Comparison of ENCODE assay signal across 1 cellular context in the genomic region with DNA sequence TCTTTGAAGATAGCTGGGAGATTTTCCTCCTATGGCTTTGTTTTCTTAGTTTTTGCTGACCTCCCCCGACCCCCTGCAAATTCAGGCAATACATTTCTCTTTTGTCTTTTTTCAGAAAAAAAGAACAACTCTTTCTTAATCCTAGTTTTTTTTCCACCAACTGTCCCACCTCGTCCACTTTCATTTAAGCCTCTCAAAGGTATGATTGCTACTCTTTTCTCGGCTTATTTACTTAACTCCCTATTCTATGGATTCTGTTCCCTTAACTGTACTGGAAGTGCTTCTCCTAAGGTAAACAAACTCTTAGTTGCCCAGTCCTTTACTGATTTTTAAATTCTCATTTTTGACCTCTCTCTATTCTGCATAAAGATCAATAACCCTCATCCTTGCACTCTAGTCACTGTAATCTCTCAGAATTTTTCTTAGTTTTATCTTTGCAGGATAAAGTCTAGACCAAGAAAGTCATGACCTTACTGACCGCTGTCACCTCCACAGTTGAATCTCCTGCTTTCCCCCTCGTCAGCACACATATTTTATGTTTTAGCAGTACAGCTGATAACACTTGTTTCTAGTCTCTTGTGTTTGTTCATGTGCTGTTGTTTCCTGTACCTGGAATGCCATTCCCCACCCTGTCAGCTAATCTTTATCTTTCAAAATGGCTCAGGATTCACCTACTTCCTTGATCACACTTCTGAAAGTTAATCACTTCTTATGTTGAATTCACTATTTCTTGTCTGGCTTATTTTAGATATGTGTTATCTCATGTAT.
A peak's percentile ranks its signal among the peaks of the same experiment; 100 is the strongest.
TF ChIP-seq lines count a peak whose summit lies in the region.

No MANE protein-coding gene starts in this region.

TF ChIP-seq in HepG2, 621 proteins besides CTCF, POLR2A, EP300 and RAD21 (continued from another document and continues in another):
- TF ChIP-seq, protein P1, sequence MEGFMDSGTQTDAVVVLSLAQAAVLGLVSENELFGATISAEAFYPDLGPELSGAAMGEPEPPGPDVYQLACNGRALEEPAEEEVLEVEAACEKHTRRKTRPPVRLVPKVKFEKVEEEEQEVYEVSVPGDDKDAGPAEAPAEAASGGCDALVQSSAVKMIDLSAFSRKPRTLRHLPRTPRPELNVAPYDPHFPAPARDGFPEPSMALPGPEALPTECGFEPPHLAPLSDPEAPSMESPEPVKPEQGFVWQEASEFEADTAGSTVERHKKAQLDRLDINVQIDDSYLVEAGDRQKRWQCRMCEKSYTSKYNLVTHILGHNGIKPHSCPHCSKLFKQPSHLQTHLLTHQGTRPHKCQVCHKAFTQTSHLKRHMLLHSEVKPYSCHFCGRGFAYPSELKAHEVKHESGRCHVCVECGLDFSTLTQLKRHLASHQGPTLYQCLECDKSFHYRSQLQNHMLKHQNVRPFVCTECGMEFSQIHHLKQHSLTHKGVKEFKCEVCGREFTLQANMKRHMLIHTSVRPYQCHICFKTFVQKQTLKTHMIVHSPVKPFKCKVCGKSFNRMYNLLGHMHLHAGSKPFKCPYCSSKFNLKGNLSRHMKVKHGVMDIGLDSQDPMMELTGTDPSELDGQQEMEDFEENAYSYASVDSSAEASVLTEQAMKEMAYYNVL (CRISPR knock-in tag; IDR thresholded peaks at IDR 0.05; ENCODE audit: borderline replicate concordance): 0 out of 2 replicates have a peak, but pooled peaks have one; percentile 30
- TF ChIP-seq GFI1 (CRISPR knock-in tag; IDR thresholded peaks at IDR 0.05; ENCODE audit: borderline replicate concordance) (peak; percentile 52; the same call in 1 of the 2 replicates), ZBTB20 (CRISPR knock-in tag; IDR thresholded peaks at IDR 0.05; ENCODE audit: borderline replicate concordance, low read depth) (peak; percentile 20; the same call in 1 of the 2 replicates), NR2F1 (CRISPR knock-in tag; IDR thresholded peaks at IDR 0.05) (peak; percentile 13 to 72; a peak in 3 of 4 replicates), LCORL (IDR thresholded peaks at IDR 0.05) (no peak), LCORL (CRISPR knock-in tag; IDR thresholded peaks at IDR 0.05) (no peak), CREM (IDR thresholded peaks at IDR 0.05) (0 out of 2 replicates have a peak, but pooled peaks have one; percentile 23), CREM (CRISPR knock-in tag; IDR thresholded peaks at IDR 0.05) (no peak), SOX13 (IDR thresholded peaks at IDR 0.05) (no peak), SOX13 (CRISPR knock-in tag; conservative IDR thresholded peaks at IDR 0.05 in 1 of 2, IDR thresholded peaks at IDR 0.05 in 1 of 2) (peak in 1 of 2 experiments; percentile 32; a peak in 2 of 4 replicates), ETV5 (CRISPR knock-in tag; IDR thresholded peaks at IDR 0.05; ENCODE audit: borderline replicate concordance) (peak; percentile 60; the same call in 1 of the 2 replicates), TOPORS (CRISPR knock-in tag; IDR thresholded peaks at IDR 0.05) (no peak), ATAD3A (CRISPR knock-in tag; IDR thresholded peaks at IDR 0.05) (no peak), ZNF558 (CRISPR knock-in tag; IDR thresholded peaks at IDR 0.05; ENCODE audit: borderline replicate concordance) (no peak), MXI1 (IDR thresholded peaks at IDR 0.05; ENCODE audit: borderline replicate concordance, low read depth, low read length) (no peak), CREB1 (IDR thresholded peaks at IDR 0.05) (no peak), CREB1 (CRISPR knock-in tag; IDR thresholded peaks at IDR 0.05) (peak; percentile 50), HOXA5 (CRISPR knock-in tag; IDR thresholded peaks at IDR 0.05) (no peak), ZNF839 (CRISPR knock-in tag; IDR thresholded peaks at IDR 0.05; ENCODE audit: borderline replicate concordance) (no peak), PHF21A (CRISPR knock-in tag; IDR thresholded peaks at IDR 0.05) (peak; percentile 47), SOX5 (CRISPR knock-in tag; IDR thresholded peaks at IDR 0.05; ENCODE audit: borderline replicate concordance) (peak; percentile 35; the same call in 1 of the 2 replicates), SIX1 (CRISPR knock-in tag; IDR thresholded peaks at IDR 0.05; ENCODE audit: borderline replicate concordance) (peak; percentile 12; the same call in 1 of the 2 replicates), FOXJ3 (CRISPR knock-in tag; IDR thresholded peaks at IDR 0.05; ENCODE audit: borderline replicate concordance) (peak; percentile 26; the same call in 1 of the 2 replicates), ZNF276 (CRISPR knock-in tag; IDR thresholded peaks at IDR 0.05; ENCODE audit: low read depth) (no peak), PPARG (CRISPR knock-in tag; conservative IDR thresholded peaks at IDR 0.05) (peak; percentile 16; the same call in 1 of the 2 replicates), ZBTB7A (CRISPR knock-in tag; IDR thresholded peaks at IDR 0.05) (no peak), SAP130 (CRISPR knock-in tag; IDR thresholded peaks at IDR 0.05; ENCODE audit: low read depth) (peak; percentile 45; the same call in 1 of the 2 replicates), ISL2 (CRISPR knock-in tag; IDR thresholded peaks at IDR 0.05) (0 out of 2 replicates have a peak, but pooled peaks have one; percentile 30), AHDC1 (CRISPR knock-in tag; IDR thresholded peaks at IDR 0.05; ENCODE audit: borderline replicate concordance) (0 out of 2 replicates have a peak, but pooled peaks have one; percentile 65), MAFK (conservative IDR thresholded peaks at IDR 0.05 in 1 of 2, IDR thresholded peaks at IDR 0.05 in 1 of 2; ENCODE audit: low read length in 2 of 2) (0 out of 4 replicates have a peak, but pooled peaks of 1 of the 2 experiments have one; percentile 12), ARID5B (CRISPR knock-in tag; IDR thresholded peaks at IDR 0.05) (peak; percentile 71; the same call in 1 of the 2 replicates), ELF3 (CRISPR knock-in tag; IDR thresholded peaks at IDR 0.05) (peak; percentile 64), NR2F2 (IDR thresholded peaks at IDR 0.05; ENCODE audit: borderline replicate concordance, low read depth) (peak; percentile 77; the same call in 1 of the 2 replicates)
- TF ChIP-seq, protein P2, sequence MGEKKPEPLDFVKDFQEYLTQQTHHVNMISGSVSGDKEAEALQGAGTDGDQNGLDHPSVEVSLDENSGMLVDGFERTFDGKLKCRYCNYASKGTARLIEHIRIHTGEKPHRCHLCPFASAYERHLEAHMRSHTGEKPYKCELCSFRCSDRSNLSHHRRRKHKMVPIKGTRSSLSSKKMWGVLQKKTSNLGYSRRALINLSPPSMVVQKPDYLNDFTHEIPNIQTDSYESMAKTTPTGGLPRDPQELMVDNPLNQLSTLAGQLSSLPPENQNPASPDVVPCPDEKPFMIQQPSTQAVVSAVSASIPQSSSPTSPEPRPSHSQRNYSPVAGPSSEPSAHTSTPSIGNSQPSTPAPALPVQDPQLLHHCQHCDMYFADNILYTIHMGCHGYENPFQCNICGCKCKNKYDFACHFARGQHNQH (CRISPR knock-in tag; IDR thresholded peaks at IDR 0.05): peak; percentile 22; the same call in 1 of the 2 replicates
- TF ChIP-seq, protein P3, sequence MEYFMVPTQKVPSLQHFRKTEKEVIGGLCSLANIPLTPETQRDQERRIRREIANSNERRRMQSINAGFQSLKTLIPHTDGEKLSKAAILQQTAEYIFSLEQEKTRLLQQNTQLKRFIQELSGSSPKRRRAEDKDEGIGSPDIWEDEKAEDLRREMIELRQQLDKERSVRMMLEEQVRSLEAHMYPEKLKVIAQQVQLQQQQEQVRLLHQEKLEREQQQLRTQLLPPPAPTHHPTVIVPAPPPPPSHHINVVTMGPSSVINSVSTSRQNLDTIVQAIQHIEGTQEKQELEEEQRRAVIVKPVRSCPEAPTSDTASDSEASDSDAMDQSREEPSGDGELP (IDR thresholded peaks at IDR 0.05; ENCODE audit: borderline replicate concordance, low read depth): peak; percentile 79; the same call in 1 of the 2 replicates
- TF ChIP-seq, protein P4, sequence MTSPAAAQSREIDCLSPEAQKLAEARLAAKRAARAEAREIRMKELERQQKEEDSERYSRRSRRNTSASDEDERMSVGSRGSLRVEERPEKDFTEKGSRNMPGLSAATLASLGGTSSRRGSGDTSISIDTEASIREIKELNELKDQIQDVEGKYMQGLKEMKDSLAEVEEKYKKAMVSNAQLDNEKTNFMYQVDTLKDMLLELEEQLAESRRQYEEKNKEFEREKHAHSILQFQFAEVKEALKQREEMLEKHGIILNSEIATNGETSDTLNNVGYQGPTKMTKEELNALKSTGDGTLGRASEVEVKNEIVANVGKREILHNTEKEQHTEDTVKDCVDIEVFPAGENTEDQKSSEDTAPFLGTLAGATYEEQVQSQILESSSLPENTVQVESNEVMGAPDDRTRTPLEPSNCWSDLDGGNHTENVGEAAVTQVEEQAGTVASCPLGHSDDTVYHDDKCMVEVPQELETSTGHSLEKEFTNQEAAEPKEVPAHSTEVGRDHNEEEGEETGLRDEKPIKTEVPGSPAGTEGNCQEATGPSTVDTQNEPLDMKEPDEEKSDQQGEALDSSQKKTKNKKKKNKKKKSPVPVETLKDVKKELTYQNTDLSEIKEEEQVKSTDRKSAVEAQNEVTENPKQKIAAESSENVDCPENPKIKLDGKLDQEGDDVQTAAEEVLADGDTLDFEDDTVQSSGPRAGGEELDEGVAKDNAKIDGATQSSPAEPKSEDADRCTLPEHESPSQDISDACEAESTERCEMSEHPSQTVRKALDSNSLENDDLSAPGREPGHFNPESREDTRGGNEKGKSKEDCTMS (CRISPR knock-in tag; conservative IDR thresholded peaks at IDR 0.05): no peak
